In genomic region chr9:137205126-137206069, GRCh38 we compare ENCODE assay signal across 8 cellular contexts. TPM values are rescaled to one million over a fixed set of nuclear protein-coding genes. Genes with fewer than 3 reads are reported as not detected.
DNase-seq lines count a peak whose midpoint lies in the region; ATAC-seq and TF ChIP-seq lines count a peak whose summit lies in the region.

Gene NDOR1 (plus strand): TSS chr9:137205700. CDS start chr9:137205778, 78 bp downstream.
Gene TMEM203 (minus strand): TSS chr9:137205648. CDS start chr9:137205414, 234 bp downstream.

- H3K27me3 ChIP-seq in MM.1S (replicated peaks; ENCODE audit: insufficient read depth, low read length): no peaks in the 10 kb centered on the region
- H3K27me3 ChIP-seq in foreskin keratinocyte: no peaks in the 10 kb centered on the region

- H3K9me3 ChIP-seq in MM.1S (replicated peaks; ENCODE audit: insufficient read depth, low read length) (no peaks in the 10 kb centered on the region), SK-N-MC (ENCODE audit: low read depth, low read length) (no peaks in the 10 kb centered on the region)

- H3K4me1 Mint-ChIP-seq in neural crest cell: peaks cover 42% of the 10 kb centered on the region
- peaks cover 48% of the 10 kb centered on the region for H3K4me1 Mint-ChIP-seq in stimulated activated naive CD8-positive, alpha-beta T cell treated with anti-CD3 and anti-CD28 coated beads, Interleukin-15, Interleukin-2, amounts not matched to agents 100 ng/mL and 50 ng/mL, for 24 hours (ENCODE audit: low read depth)

- peak within 1 kb of the TSS; percentile 94 for H3K27ac Mint-ChIP-seq in neural crest cell (ENCODE audit: unreplicated experiment)
- peak within 1 kb of the TSS; percentile 94 for H3K27ac Mint-ChIP-seq in stimulated activated naive CD8-positive, alpha-beta T cell treated with anti-CD3 and anti-CD28 coated beads, Interleukin-15, Interleukin-2, amounts not matched to agents 100 ng/mL and 50 ng/mL, for 24 hours

- TF ChIP-seq CTCF in MM.1S (IDR thresholded peaks at IDR 0.05; ENCODE audit: low read length) (no peak), foreskin keratinocyte (conservative IDR thresholded peaks at IDR 0.05) (no peak), neural crest cell (conservative IDR thresholded peaks at IDR 0.05) (no peak)

- H3K9me3 Mint-ChIP-seq in neural crest cell: no peaks in the 10 kb centered on the region
- H3K9me3 Mint-ChIP-seq in stimulated activated naive CD8-positive, alpha-beta T cell treated with anti-CD3 and anti-CD28 coated beads, Interleukin-15, Interleukin-2, amounts not matched to agents 100 ng/mL and 50 ng/mL, for 24 hours: no peaks in the 10 kb centered on the region

- H3K9ac ChIP-seq in MM.1S (ENCODE audit: low read length) (peak within 1 kb of the TSS; percentile 95), SK-N-MC (ENCODE audit: insufficient read length) (peak within 1 kb of the TSS; percentile 90)

- no peaks in the 10 kb centered on the region for H3K27me3 Mint-ChIP-seq in neural crest cell (ENCODE audit: low read depth)
- no peaks in the 10 kb centered on the region for H3K27me3 Mint-ChIP-seq in stimulated activated naive CD8-positive, alpha-beta T cell treated with anti-CD3 and anti-CD28 coated beads, Interleukin-15, Interleukin-2, amounts not matched to agents 100 ng/mL and 50 ng/mL, for 24 hours

- H3K36me3 Mint-ChIP-seq in neural crest cell (ENCODE audit: low read depth): peaks cover 7% of the 10 kb centered on the region
- H3K36me3 Mint-ChIP-seq in stimulated activated naive CD8-positive, alpha-beta T cell treated with anti-CD3 and anti-CD28 coated beads, Interleukin-15, Interleukin-2, amounts not matched to agents 100 ng/mL and 50 ng/mL, for 24 hours (ENCODE audit: low read depth): peaks cover 26% of the 10 kb centered on the region

- peak within 1 kb of the TSS; percentile 98 for H3K4me2 ChIP-seq in MM.1S (ENCODE audit: low read depth, low read length)

- peak; percentile 49 for ATAC-seq in GM21528 (IDR thresholded peaks at IDR 0.05; ENCODE audit: low FRiP score, unreplicated experiment)
- ATAC-seq in foreskin keratinocyte: peak; percentile 63

- H3K4me1 ChIP-seq in MM.1S (ENCODE audit: low read length) (peaks cover 24% of the 10 kb centered on the region), foreskin keratinocyte (peaks cover 13% of the 10 kb centered on the region)

- H3K4me3 Mint-ChIP-seq in neural crest cell: peak within 1 kb of the TSS; percentile 94
- peak within 1 kb of the TSS; percentile 93 for H3K4me3 Mint-ChIP-seq in stimulated activated naive CD8-positive, alpha-beta T cell treated with anti-CD3 and anti-CD28 coated beads, Interleukin-15, Interleukin-2, amounts not matched to agents 100 ng/mL and 50 ng/mL, for 24 hours

- H3K4me3 ChIP-seq in MM.1S (ENCODE audit: low read length): peak within 1 kb of the TSS; percentile 90
- peak within 1 kb of the TSS; percentile 92 for H3K4me3 ChIP-seq in SK-N-MC

- peaks cover 48% of the 10 kb centered on the region for H3K79me2 ChIP-seq in MM.1S (ENCODE audit: low read length)

- H4K20me1 ChIP-seq in MM.1S (ENCODE audit: insufficient read depth, low read length): no peaks in the 10 kb centered on the region

- H3K27ac ChIP-seq in MM.1S (ENCODE audit: low read length) (peak within 1 kb of the TSS; percentile 24; the same call in 1 of the 2 replicates), SK-N-MC (peak within 1 kb of the TSS; percentile 70; the same call in 1 of the 2 replicates), foreskin keratinocyte (peak within 1 kb of the TSS; percentile 84)

- H3K36me3 ChIP-seq in MM.1S (replicated peaks; ENCODE audit: insufficient read depth, low read length) (no peaks in the 10 kb centered on the region), SK-N-MC (ENCODE audit: insufficient read depth, low read length) (no peaks in the 10 kb centered on the region)

- peak within 1 kb of the TSS; percentile 57 for H2AFZ ChIP-seq in MM.1S (ENCODE audit: low read length)

- H3K9me2 ChIP-seq in MM.1S (replicated peaks; ENCODE audit: insufficient read depth, low read length): no peaks in the 10 kb centered on the region

- peaks cover 14% of the 10 kb centered on the region; the same call in 1 of the 2 replicates for H3F3A ChIP-seq in MM.1S (ENCODE audit: insufficient read depth, low read length)

- DNase-seq in CMK (ENCODE audit: low read depth): peak; percentile 66
- peak; percentile 89 for DNase-seq in MM.1S
- DNase-seq in SK-N-MC (ENCODE audit: low read depth, low spot score): no peak
- peak; percentile 85 to 92 (median 89) for DNase-seq in activated naive CD4-positive, alpha-beta T cell (lab: John Stamatoyannopoulos, UW)
- peak in 1 of 2 donors; percentile 64 for DNase-seq in foreskin keratinocyte
- peak; percentile 92 for DNase-seq in neural crest cell (ENCODE audit: low read depth, low spot score)

RNA-seq across cellular contexts. Expression of gene NDOR1, which starts in this region (rescaled TPM):
- 12.4 and 14.6 TPM in 2 replicates for total RNA-seq in foreskin keratinocyte
- 12.1 and 12.8 TPM in 2 replicates for polyA plus RNA-seq in foreskin keratinocyte
- total RNA-seq in neural crest cell: 36.6 and 39.4 TPM in 2 replicates

RNA-seq across cellular contexts. Expression of gene TMEM203, which starts in this region (rescaled TPM):
- total RNA-seq in foreskin keratinocyte (30.5 and 30.8 TPM in 2 replicates), neural crest cell (45.0 and 49.7 TPM in 2 replicates)
- 39.3 and 41.7 TPM in 2 replicates for polyA plus RNA-seq in foreskin keratinocyte

Comparison
In these comparisons a context has a peak if more than half of its experiments do, and no peak if none do; other contexts are left out.
1. H3K27ac ChIP-seq: peak in every context shown above with its lines; median percentile 84 in foreskin keratinocyte; 70 in SK-N-MC; 24 in MM.1S.